Comparison of ENCODE assay signal across 17 cellular contexts in the genomic region with DNA sequence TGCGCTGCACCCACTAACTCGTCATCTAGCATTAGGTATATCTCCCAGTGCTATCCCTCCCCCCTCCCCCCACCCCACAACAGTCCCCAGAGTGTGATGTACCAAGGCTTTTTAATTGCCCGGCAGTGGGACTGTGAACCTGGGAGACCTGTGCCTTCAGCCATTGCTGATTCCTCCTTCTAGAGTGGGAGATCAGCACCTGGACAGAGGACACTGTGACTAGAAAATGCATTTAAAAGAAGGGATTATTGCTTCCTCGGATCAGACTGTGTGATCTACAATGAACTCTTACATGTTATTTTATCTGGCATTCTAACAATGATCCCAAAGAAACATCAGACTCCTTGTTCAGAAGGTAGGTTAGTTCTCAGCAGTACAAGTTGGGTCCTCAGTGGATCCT. TPM values are rescaled to one million over a fixed set of nuclear protein-coding genes. Genes with fewer than 3 reads are reported as not detected.
DNase-seq lines count a peak whose midpoint lies in the region; ATAC-seq, FAIRE-seq and TF ChIP-seq lines count a peak whose summit lies in the region.
"Had no signal": no experiment of that assay in that cellular context is flagged by ENCODE, and none has a peak within 500 bp of the region (broad histone marks: within the 10 kb centered on the region; RNA-seq: fewer than 3 reads in every experiment).

No MANE protein-coding gene starts in this region.

- no peak for TF ChIP-seq POLR2A in HepG2 (IDR thresholded peaks at IDR 0.05; ENCODE audit: insufficient read depth in 1 of 2, low read depth in 2 of 2, low read length in 2 of 2)

- H4K20me1 ChIP-seq in HepG2 (ENCODE audit: insufficient read depth, low read length): no peaks in the 10 kb centered on the region

- in situ Hi-C loops in HepG2 (cut with HindIII; ENCODE audit: extremely low pct_ligation_motif_present, low pct_unique_long_range_greater_than_20kb): no loop called here

- no peak overlapping the region for H2AFZ ChIP-seq in HepG2 (ENCODE audit: low read length)

- H3K36me3 ChIP-seq in liver (ENCODE audit: control insufficient read depth in 4 of 4, insufficient read depth in 3 of 4, low read depth in 1 of 4, low read length in 3 of 4): no peaks in the 10 kb centered on the region
- no peaks in the 10 kb centered on the region for H3K36me3 ChIP-seq in HepG2 (replicated peaks in 1 of 2; ENCODE audit: control insufficient read depth in 1 of 2, insufficient read depth in 2 of 2, low read length in 2 of 2)
- H3K36me3 ChIP-seq in right atrium auricular region: no peaks in the 10 kb centered on the region
- H3K36me3 ChIP-seq: HAP-1 had no signal

- peaks cover 0 to 4% (median 1%) of the 10 kb centered on the region in 4 donors for H3K9me3 ChIP-seq in liver (ENCODE audit: control insufficient read depth in 4 of 4, low read length in 3 of 4)
- H3K9me3 ChIP-seq in HepG2 (ENCODE audit: low read length): peaks cover 6% of the 10 kb centered on the region; the same call in 1 of the 2 replicates
- peaks cover 7 to 13% of the 10 kb centered on the region in 2 donors for H3K9me3 ChIP-seq in right atrium auricular region
- H3K9me3 ChIP-seq: HAP-1 had no signal

- ATAC-seq in HepG2 (no peak), HG03159 (IDR thresholded peaks at IDR 0.05; ENCODE audit: unreplicated experiment) (no peak), GM19023 (IDR thresholded peaks at IDR 0.05; ENCODE audit: unreplicated experiment) (no peak)

- DNase-seq in HepG2 (ENCODE audit: low spot score) (no peak), astrocyte of the hippocampus (ENCODE audit: low read depth, low spot score) (peak; percentile 4), left kidney (ENCODE audit: low read depth, low spot score) (peak; percentile 64), right atrium auricular region (ENCODE audit: low spot score) (no peak)
- DNase-seq: 8988T; C1 segment of cervical spinal cord; CD4-positive, alpha-beta T cell; DMS79 treated with DMSO at 0.1 percent for 48 hours; EL; HFFc6 had no signal

- TF ChIP-seq EP300 in HepG2 (IDR thresholded peaks at IDR 0.05; ENCODE audit: low read depth in 2 of 2, low read length in 2 of 2) (no peak), HepG2 (CRISPR knock-in tag; IDR thresholded peaks at IDR 0.05; ENCODE audit: borderline replicate concordance) (no peak)

- no peak overlapping the region for H3K4me3 ChIP-seq in liver (ENCODE audit: low read depth in 1 of 3, low read length in 3 of 3)
- no peak overlapping the region for H3K4me3 ChIP-seq in HepG2 (replicated peaks in 1 of 3; ENCODE audit: insufficient read depth in 1 of 3, low read depth in 2 of 3, low read length in 3 of 3)
- no peak overlapping the region for H3K4me3 ChIP-seq in right atrium auricular region
- H3K4me3 ChIP-seq: HAP-1 had no signal

- 27% methylated on average over 2 of the region's 4 CpGs for WGBS in liver
- 2% methylated on average over 4 of the region's 4 CpGs for WGBS in HepG2 (ENCODE audit: low lambda C conversion rate)

- intact Hi-C loops in HepG2 (cut with micrococcal nuclease; ENCODE audit: unreplicated experiment): no loop called here

- H3K9ac ChIP-seq in liver (ENCODE audit: low read depth in 1 of 2, low read length in 2 of 2) (no peak overlapping the region), HepG2 (ENCODE audit: insufficient read depth, low read depth, low read length) (no peak overlapping the region)

- no TSS peak for BruUV-seq in HepG2 (replicated peaks; lab: Mats Ljungman, UMichigan)

- H3K79me2 ChIP-seq in HepG2 (ENCODE audit: insufficient read depth, low read length): no peaks in the 10 kb centered on the region

- H3K4me1 ChIP-seq in liver (ENCODE audit: control insufficient read depth in 4 of 4, insufficient read depth in 4 of 4, low read length in 3 of 4): peaks cover 14 to 22% (median 15%) of the 10 kb centered on the region in 4 donors
- peaks cover 5% of the 10 kb centered on the region; the same call in 1 of the 2 replicates for H3K4me1 ChIP-seq in HepG2 (ENCODE audit: insufficient read depth, low read length)
- no peaks in the 10 kb centered on the region for H3K4me1 ChIP-seq in right atrium auricular region
- H3K4me1 ChIP-seq: HAP-1 had no signal

- CTCF ChIA-PET in HepG2 (lab: Yijun Ruan, JAX; ENCODE audit: low intra/inter-chr PET ratio, low total read pairs): no interaction called here

- no peak for FAIRE-seq in HepG2 (lab: Jason Lieb, UNC)
- FAIRE-seq: G401.6, GM12891, H1 had no signal

- H3K27me3 ChIP-seq in liver (ENCODE audit: control insufficient read depth in 4 of 4, insufficient read depth in 4 of 4, low read length in 3 of 4) (no peaks in the 10 kb centered on the region), HepG2 (ENCODE audit: control insufficient read depth in 1 of 2, insufficient read depth in 2 of 2, low read length in 2 of 2) (no peaks in the 10 kb centered on the region), right atrium auricular region (no peaks in the 10 kb centered on the region)

- POLR2A ChIA-PET in HepG2 (lab: Yijun Ruan, JAX): no interaction called here

- peak overlapping the region; percentile 28 to 47 for H3K27ac ChIP-seq in liver (ENCODE audit: low read depth in 1 of 2, low read length in 2 of 2)
- no peak overlapping the region for H3K27ac ChIP-seq in HepG2 (ENCODE audit: extremely low read length, insufficient read depth, low read length)
- no peak overlapping the region for H3K27ac ChIP-seq in right atrium auricular region

- H3K4me2 ChIP-seq in HepG2 (ENCODE audit: low read depth, low read length): no peak overlapping the region

- no peak for TF ChIP-seq CTCF in liver (IDR thresholded peaks at IDR 0.05; ENCODE audit: low read depth, low read length, missing input control)
- no peak for TF ChIP-seq CTCF in HepG2 (CRISPR knock-in tag; IDR thresholded peaks at IDR 0.05)
- no peak for TF ChIP-seq CTCF in right atrium auricular region (IDR thresholded peaks at IDR 0.05)

- no peak for TF ChIP-seq RAD21 in liver (IDR thresholded peaks at IDR 0.05)
- TF ChIP-seq RAD21 in HepG2 (CRISPR knock-in tag; IDR thresholded peaks at IDR 0.05): no peak

TF ChIP-seq in liver, 16 proteins besides CTCF, POLR2A, EP300 and RAD21 (continues in another document):
- TF ChIP-seq JUND (IDR thresholded peaks at IDR 0.05) (no peak), YY1 (IDR thresholded peaks at IDR 0.05) (peak; percentile 12)

TF ChIP-seq in HepG2, 621 proteins besides CTCF, POLR2A, EP300 and RAD21:
- TF ChIP-seq, protein P1, sequence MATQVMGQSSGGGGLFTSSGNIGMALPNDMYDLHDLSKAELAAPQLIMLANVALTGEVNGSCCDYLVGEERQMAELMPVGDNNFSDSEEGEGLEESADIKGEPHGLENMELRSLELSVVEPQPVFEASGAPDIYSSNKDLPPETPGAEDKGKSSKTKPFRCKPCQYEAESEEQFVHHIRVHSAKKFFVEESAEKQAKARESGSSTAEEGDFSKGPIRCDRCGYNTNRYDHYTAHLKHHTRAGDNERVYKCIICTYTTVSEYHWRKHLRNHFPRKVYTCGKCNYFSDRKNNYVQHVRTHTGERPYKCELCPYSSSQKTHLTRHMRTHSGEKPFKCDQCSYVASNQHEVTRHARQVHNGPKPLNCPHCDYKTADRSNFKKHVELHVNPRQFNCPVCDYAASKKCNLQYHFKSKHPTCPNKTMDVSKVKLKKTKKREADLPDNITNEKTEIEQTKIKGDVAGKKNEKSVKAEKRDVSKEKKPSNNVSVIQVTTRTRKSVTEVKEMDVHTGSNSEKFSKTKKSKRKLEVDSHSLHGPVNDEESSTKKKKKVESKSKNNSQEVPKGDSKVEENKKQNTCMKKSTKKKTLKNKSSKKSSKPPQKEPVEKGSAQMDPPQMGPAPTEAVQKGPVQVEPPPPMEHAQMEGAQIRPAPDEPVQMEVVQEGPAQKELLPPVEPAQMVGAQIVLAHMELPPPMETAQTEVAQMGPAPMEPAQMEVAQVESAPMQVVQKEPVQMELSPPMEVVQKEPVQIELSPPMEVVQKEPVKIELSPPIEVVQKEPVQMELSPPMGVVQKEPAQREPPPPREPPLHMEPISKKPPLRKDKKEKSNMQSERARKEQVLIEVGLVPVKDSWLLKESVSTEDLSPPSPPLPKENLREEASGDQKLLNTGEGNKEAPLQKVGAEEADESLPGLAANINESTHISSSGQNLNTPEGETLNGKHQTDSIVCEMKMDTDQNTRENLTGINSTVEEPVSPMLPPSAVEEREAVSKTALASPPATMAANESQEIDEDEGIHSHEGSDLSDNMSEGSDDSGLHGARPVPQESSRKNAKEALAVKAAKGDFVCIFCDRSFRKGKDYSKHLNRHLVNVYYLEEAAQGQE (IDR thresholded peaks at IDR 0.05; ENCODE audit: borderline replicate concordance in 1 of 2, low read depth in 1 of 2, low read length in 2 of 2): peak in 1 of 2 experiments; percentile 81; a peak in 2 of 4 replicates
- TF ChIP-seq NRL (CRISPR knock-in tag; IDR thresholded peaks at IDR 0.05; ENCODE audit: borderline replicate concordance): no peak

RNA-seq across cellular contexts. Expression of a gene that starts 25.9 kb away (rescaled TPM):
- 100 to 1,000 TPM; 156 to 193 TPM for total RNA-seq in liver
- polyA plus RNA-seq in liver: 100 to 1,000 TPM; 167 to 210 TPM
- total RNA-seq in HepG2 (2016; rRNA removed; fragmentation: Illumina TruSeq; extraction: Trizol): 40.0 and 78.1 TPM in 2 replicates
- total RNA-seq in HepG2 (2016; cell fraction: cytosol; rRNA removed; fragmentation: Illumina TruSeq; extraction: Trizol; ENCODE audit: low read depth): 3.8 and 5.8 TPM in 2 replicates
- 40.5 and 78.7 TPM in 2 replicates for total RNA-seq in HepG2 (2016; cell fraction: insoluble cytoplasmic fraction; rRNA removed; fragmentation: Illumina TruSeq; extraction: Trizol)
- total RNA-seq in HepG2 (2016; cell fraction: membrane; rRNA removed; fragmentation: Illumina TruSeq; extraction: Trizol): 8.0 and 8.5 TPM in 2 replicates
- total RNA-seq in HepG2 (2016; cell fraction: nucleus; rRNA removed; fragmentation: Illumina TruSeq; extraction: Trizol): 52.9 and 63.4 TPM in 2 replicates
- polyA plus RNA-seq in HepG2 (2011; rRNA removed): 83.8 and 113 TPM in 2 replicates
- 73.7 and 84.1 TPM in 2 replicates for polyA plus RNA-seq in HepG2 (2011; cell fraction: cytosol; rRNA removed)
- polyA plus RNA-seq in HepG2 (2011; cell fraction: nucleus; rRNA removed): 20.1 and 27.7 TPM in 2 replicates
- 48.9 and 56.9 TPM in 2 replicates for polyA plus RNA-seq in HepG2 (2012)
- polyA plus RNA-seq in HepG2 (2016; cell fraction: cytosol; fragmentation: Illumina TruSeq; extraction: Trizol; ENCODE audit: low read depth): 4.8 and 5.2 TPM in 2 replicates
- 36.0 and 42.5 TPM in 2 replicates for polyA plus RNA-seq in HepG2 (2016; cell fraction: insoluble cytoplasmic fraction; fragmentation: Illumina TruSeq; extraction: Trizol; ENCODE audit: low read depth)
- 5.3 and 5.5 TPM in 2 replicates for polyA plus RNA-seq in HepG2 (2016; cell fraction: membrane; fragmentation: Illumina TruSeq; extraction: Trizol; ENCODE audit: low read depth)
- polyA plus RNA-seq in HepG2 (2016; cell fraction: nucleus; fragmentation: Illumina TruSeq; extraction: Trizol; ENCODE audit: insufficient read depth, low read depth): 85.9 and 86.3 TPM in 2 replicates
- 18.9 and 34.3 TPM in 2 replicates for polyA minus RNA-seq in HepG2 (2011; rRNA and poly(A)+ RNA removed; ENCODE audit: low replicate concordance)
- 21.2 and 31.1 TPM in 2 replicates for polyA minus RNA-seq in HepG2 (2011; cell fraction: cytosol; rRNA and poly(A)+ RNA removed)
- 11.2 and 15.9 TPM in 2 replicates for polyA minus RNA-seq in HepG2 (2011; cell fraction: nucleus; rRNA and poly(A)+ RNA removed)
- 100 to 1,000 TPM; 122 to 169 TPM for total RNA-seq in right atrium auricular region

Comparison
In these comparisons a context has a peak if more than half of its experiments do, and no peak if none do; other contexts are left out.
1. H3K27ac ChIP-seq: peak in liver (2 of 2); none in HepG2 (single experiment) and right atrium auricular region (0 of 2).
2. DNase-seq: peak in astrocyte of the hippocampus (single experiment) and left kidney (single experiment); none in HepG2 (single experiment) and right atrium auricular region (single experiment).